Comparison of ENCODE assay signal across 8 cellular contexts in the genomic region with DNA sequence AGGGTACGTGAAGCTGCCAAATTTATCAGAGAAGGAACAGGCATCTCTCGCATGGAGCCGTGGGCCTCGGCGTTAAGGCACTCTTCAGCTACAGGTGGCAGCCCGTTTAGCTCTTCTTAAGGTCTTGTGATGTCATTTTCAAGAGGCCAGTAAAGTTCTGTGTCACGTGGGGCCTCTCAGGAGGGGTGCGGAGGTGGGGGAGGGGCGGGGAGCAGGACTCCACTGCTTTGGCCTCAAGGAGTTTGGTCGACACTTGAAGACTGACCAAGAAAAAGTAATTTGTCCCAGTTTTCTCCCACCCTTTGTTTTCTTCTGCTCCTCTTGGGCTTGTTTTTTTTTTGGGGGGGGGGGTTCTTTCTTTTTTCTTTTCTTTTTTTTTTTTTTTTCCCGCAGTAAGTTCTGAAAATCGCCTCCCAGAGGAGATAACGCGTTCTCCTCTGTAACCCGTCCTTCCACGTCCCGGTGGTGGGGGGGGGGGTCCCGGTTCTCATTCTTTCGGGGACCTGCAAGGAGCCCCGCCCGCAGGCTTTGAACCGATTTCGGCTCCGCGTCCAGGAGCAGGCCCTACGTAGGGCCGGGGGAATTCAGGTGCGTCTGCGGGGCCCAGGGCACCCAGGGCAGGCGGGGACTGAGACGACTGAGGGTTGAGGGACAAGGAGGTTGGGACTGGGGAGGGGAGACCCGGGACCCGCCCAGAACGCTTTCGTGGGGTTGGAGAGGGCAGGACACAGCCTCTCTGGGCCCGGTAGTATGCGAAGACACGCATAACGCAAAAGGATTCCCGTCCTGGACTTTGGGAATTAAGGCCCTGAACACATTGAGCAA. TPM values are rescaled to one million over a fixed set of nuclear protein-coding genes. Genes with fewer than 3 reads are reported as not detected.
A peak's percentile ranks its signal among the peaks of the same experiment; 100 is the strongest.
DNase-seq lines count a peak whose midpoint lies in the region; ATAC-seq and TF ChIP-seq lines count a peak whose summit lies in the region.

No MANE protein-coding gene starts in this region.

- H2AFZ ChIP-seq in OCI-LY3 (ENCODE audit: low read depth, low read length) = peak overlapping the region; percentile 86

- H3K27me3 ChIP-seq in OCI-LY3 (ENCODE audit: low read depth, low read length) = no peaks in the 10 kb centered on the region
- H3K27me3 ChIP-seq in iPS DF 6.9 (ENCODE audit: control insufficient read depth, insufficient read depth, low read length) = no peaks in the 10 kb centered on the region
- H3K27me3 ChIP-seq in skeletal muscle satellite cell (ENCODE audit: control insufficient read depth, insufficient read depth, low read length) = peaks cover 9% of the 10 kb centered on the region

- H3K4me2 ChIP-seq in OCI-LY3 (ENCODE audit: low read length) (peak overlapping the region; percentile 67), skeletal muscle satellite cell (ENCODE audit: low read length) (peak overlapping the region; percentile 81)

- H3K36me3 ChIP-seq in OCI-LY3 (replicated peaks; ENCODE audit: low read depth, low read length) = no peaks in the 10 kb centered on the region
- H3K36me3 ChIP-seq in iPS DF 6.9 (ENCODE audit: control insufficient read depth, insufficient read depth, low read length) = no peaks in the 10 kb centered on the region
- H3K36me3 ChIP-seq in skeletal muscle satellite cell (ENCODE audit: insufficient read depth, low read length) = no peaks in the 10 kb centered on the region

- no peaks in the 10 kb centered on the region for H4K20me1 ChIP-seq in OCI-LY3 (ENCODE audit: insufficient read depth, low read length)

- no CpG with 5 or more reads among the region's 40 CpGs for WGBS in iPS DF 6.9 (ENCODE audit: insufficient coverage, insufficient read length)

- H3K27ac ChIP-seq in OCI-LY3 (ENCODE audit: low read length) = peak overlapping the region; percentile 14; the same call in 1 of the 2 replicates
- H3K27ac ChIP-seq in iPS DF 6.9 (ENCODE audit: low read length) = no peak overlapping the region

- H3K9ac ChIP-seq in OCI-LY3 (ENCODE audit: low read length) (peak overlapping the region; percentile 64), skeletal muscle satellite cell (ENCODE audit: low read depth, low read length) (peak overlapping the region; percentile 81)

- H3K9me3 ChIP-seq in OCI-LY3 (ENCODE audit: insufficient read depth, low read length) = no peaks in the 10 kb centered on the region
- no peaks in the 10 kb centered on the region for H3K9me3 ChIP-seq in iPS DF 6.9 (ENCODE audit: control insufficient read depth, insufficient read depth, low read length)
- H3K9me3 ChIP-seq in skeletal muscle satellite cell (replicated peaks; ENCODE audit: low read length) = no peaks in the 10 kb centered on the region

- H3K79me2 ChIP-seq in OCI-LY3 (ENCODE audit: low read length) = no peaks in the 10 kb centered on the region

- H3K4me3 ChIP-seq in OCI-LY3 (ENCODE audit: low read length) (peak overlapping the region; percentile 80), iPS DF 6.9 (ENCODE audit: low read length) (peak overlapping the region; percentile 54; the same call in 1 of the 2 replicates), skeletal muscle satellite cell (ENCODE audit: low read length) (peak overlapping the region; percentile 79)

- peak; percentile 17 for DNase-seq in GM04504 (ENCODE audit: low read depth)
- peak; percentile 85 for DNase-seq in amniotic epithelial cell (ENCODE audit: low read depth)
- DNase-seq in iPS DF 6.9 (ENCODE audit: low read depth, low spot score) = peak; percentile 77
- no peak for DNase-seq in NK-92 (lab: John Stamatoyannopoulos, UW; ENCODE audit: unreplicated experiment)

- peaks cover 10% of the 10 kb centered on the region for H3K4me1 ChIP-seq in OCI-LY3 (ENCODE audit: low read length)
- no peaks in the 10 kb centered on the region for H3K4me1 ChIP-seq in iPS DF 6.9 (ENCODE audit: control insufficient read depth, insufficient read depth, low read length)
- H3K4me1 ChIP-seq in skeletal muscle satellite cell (ENCODE audit: control insufficient read depth, insufficient read depth, low read length) = no peaks in the 10 kb centered on the region

- no peak for TF ChIP-seq CTCF in OCI-LY3 (IDR thresholded peaks at IDR 0.05; ENCODE audit: low read depth, low read length)

- ATAC-seq in HG02642 (IDR thresholded peaks at IDR 0.05; ENCODE audit: poor library complexity, unreplicated experiment) = peak; percentile 71
- ATAC-seq in HG02763 (IDR thresholded peaks at IDR 0.05; ENCODE audit: unreplicated experiment) = no peak

RNA-seq across cellular contexts. Expression of a gene that starts 26.0 kb away (rescaled TPM):
- total RNA-seq in skeletal muscle satellite cell (2012; rRNA removed) = not detected in 2 replicates

RNA-seq across cellular contexts. Expression of a gene that starts 36.1 kb away (rescaled TPM):
- total RNA-seq in skeletal muscle satellite cell (2012; rRNA removed) = not detected in 2 replicates

RNA-seq across cellular contexts. Expression of a gene that starts 46.3 kb away (rescaled TPM):
- 2.0 and 7.1 TPM in 2 replicates for total RNA-seq in skeletal muscle satellite cell (2012; rRNA removed)
